ENCODE assay signal across 8 cellular contexts in the genomic region with DNA sequence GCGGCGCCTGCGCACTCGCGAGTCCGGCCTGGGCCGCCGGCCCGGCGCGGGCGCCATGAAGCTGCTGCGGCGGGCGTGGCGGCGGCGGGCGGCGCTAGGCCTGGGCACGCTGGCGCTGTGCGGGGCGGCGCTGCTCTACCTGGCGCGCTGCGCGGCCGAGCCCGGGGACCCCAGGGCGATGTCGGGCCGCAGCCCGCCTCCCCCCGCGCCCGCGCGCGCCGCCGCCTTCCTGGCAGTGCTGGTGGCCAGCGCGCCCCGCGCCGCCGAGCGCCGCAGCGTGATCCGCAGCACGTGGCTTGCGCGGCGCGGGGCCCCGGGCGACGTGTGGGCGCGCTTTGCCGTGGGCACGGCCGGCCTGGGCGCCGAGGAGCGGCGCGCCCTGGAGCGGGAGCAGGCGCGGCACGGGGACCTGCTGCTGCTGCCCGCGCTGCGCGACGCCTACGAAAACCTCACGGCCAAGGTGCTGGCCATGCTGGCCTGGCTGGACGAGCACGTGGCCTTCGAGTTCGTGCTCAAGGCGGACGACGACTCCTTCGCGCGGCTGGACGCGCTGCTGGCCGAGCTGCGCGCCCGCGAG. TPM values are rescaled to one million over a fixed set of nuclear protein-coding genes. Genes with fewer than 3 reads are reported as not detected.
DNase-seq lines count a peak whose midpoint lies in the region; ATAC-seq, FAIRE-seq and TF ChIP-seq lines count a peak whose summit lies in the region.

B3GALT6 (plus strand) TSS at position 14 of the 577 bp plus-strand sequence; CDS start at position 56, 42 bp downstream.

- DNase-seq in CD4-positive, alpha-beta T cell: no peak
- DNase-seq in astrocyte (ENCODE audit: low read depth) (no peak), left lung (no peak), testis (no peak), ecto neural progenitor cell (ENCODE audit: low spot score) (no peak), putamen (ENCODE audit: low spot score) (no peak)

- peak within 1 kb of the TSS; percentile 96 for H3K4me2 ChIP-seq in astrocyte (ENCODE audit: low read length)

- WGBS in testis, 2 donors: 26% methylated on average over 24 of the region's 99 CpGs; no CpG with 5 or more reads in 1 of the 2 donors

- CTCF ChIA-PET in CD4-positive, alpha-beta T cell (lab: Charles Lee): interaction anchor here (2.3 kb wide), 1 partner anchor 110 kb away, joined by 8 read pairs; no protein-coding TSS in a partner anchor

- peaks cover 47% of the 10 kb centered on the region for H4K20me1 ChIP-seq in astrocyte (ENCODE audit: insufficient read depth, low read length)

- peak within 1 kb of the TSS; percentile 87 for H3K27ac ChIP-seq in CD4-positive, alpha-beta T cell (ENCODE audit: low read depth, low read length)
- peak within 1 kb of the TSS; percentile 88 for H3K27ac ChIP-seq in astrocyte (ENCODE audit: low read depth, low read length)
- peak within 1 kb of the TSS; percentile 88 for H3K27ac ChIP-seq in left lung
- peak within 1 kb of the TSS; percentile 81 to 92 for H3K27ac ChIP-seq in testis

- H3K79me2 ChIP-seq in astrocyte (ENCODE audit: insufficient read depth, low read length): peaks cover 71% of the 10 kb centered on the region

- H2AFZ ChIP-seq in astrocyte (ENCODE audit: low read depth, low read length): peak within 1 kb of the TSS; percentile 63

- FAIRE-seq in astrocyte (lab: Jason Lieb, UNC): no peak

- peak within 1 kb of the TSS; percentile 96 for H3K4me3 Mint-ChIP-seq in CD4-positive, alpha-beta T cell
- peak within 1 kb of the TSS; percentile 95 for H3K4me3 Mint-ChIP-seq in astrocyte (ENCODE audit: unreplicated experiment)

- TF ChIP-seq CTCF in CD4-positive, alpha-beta T cell (IDR thresholded peaks at IDR 0.05): no peak
- no peak for TF ChIP-seq CTCF in astrocyte (IDR thresholded peaks at IDR 0.05; ENCODE audit: insufficient read depth, low read depth, low read length)
- no peak for TF ChIP-seq CTCF in left lung (IDR thresholded peaks at IDR 0.05)
- no peak for TF ChIP-seq CTCF in testis (IDR thresholded peaks at IDR 0.05)

- H3K4me3 ChIP-seq in astrocyte (ENCODE audit: insufficient read depth, low read depth, low read length) (peak within 1 kb of the TSS; percentile 84), left lung (peak within 1 kb of the TSS; percentile 80 to 97), testis (peak within 1 kb of the TSS; percentile 98)

- H3K4me1 ChIP-seq in astrocyte (ENCODE audit: insufficient read depth, low read length): peaks cover 14% of the 10 kb centered on the region
- H3K4me1 ChIP-seq in left lung: peaks cover 5 to 38% of the 10 kb centered on the region in 2 donors
- peaks cover 18% of the 10 kb centered on the region for H3K4me1 ChIP-seq in testis

- ATAC-seq in CD4-positive, alpha-beta T cell (ENCODE audit: poor library complexity): no peak
- ATAC-seq in HG02840 (IDR thresholded peaks at IDR 0.05; ENCODE audit: low FRiP score, unreplicated experiment): peak; percentile 1
- ATAC-seq in left lung: no peak
- no peak for ATAC-seq in GM21529 (IDR thresholded peaks at IDR 0.05; ENCODE audit: unreplicated experiment)

- POLR2A ChIA-PET in CD4-positive, alpha-beta T cell (lab: Charles Lee): interaction anchor here (0.6 to 2.5 kb wide), 3 partner anchors 25 to 266 kb away, joined by 3 to 9 read pairs (median 7); partner anchors contain the start of genes PLEKHN1 and TTLL10

- H3K27ac Mint-ChIP-seq in CD4-positive, alpha-beta T cell: peak within 1 kb of the TSS; percentile 90
- H3K27ac Mint-ChIP-seq in astrocyte (ENCODE audit: unreplicated experiment): peak within 1 kb of the TSS; percentile 91

- H3K9ac ChIP-seq in astrocyte (ENCODE audit: low read length): peak within 1 kb of the TSS; percentile 95

- H3K9me3 Mint-ChIP-seq in CD4-positive, alpha-beta T cell: no peaks in the 10 kb centered on the region
- H3K9me3 Mint-ChIP-seq in astrocyte (ENCODE audit: unreplicated experiment): peaks cover 2% of the 10 kb centered on the region

- peaks cover 35% of the 10 kb centered on the region for H3K36me3 Mint-ChIP-seq in CD4-positive, alpha-beta T cell (ENCODE audit: low read depth)
- H3K36me3 Mint-ChIP-seq in astrocyte (ENCODE audit: low read depth, unreplicated experiment): peaks cover 8% of the 10 kb centered on the region

- H3K4me1 Mint-ChIP-seq in CD4-positive, alpha-beta T cell (ENCODE audit: low read depth): peaks cover 23% of the 10 kb centered on the region
- peaks cover 13% of the 10 kb centered on the region for H3K4me1 Mint-ChIP-seq in astrocyte (ENCODE audit: low read depth, unreplicated experiment)

- intact Hi-C loops in CD4-positive, alpha-beta T cell (cut with DNase I, micrococcal nuclease): loop anchor here in 1 of 2 experiments (1.0 kb wide), 2 partner anchors 116 to 175 kb away; partner anchors contain the start of genes C1orf159 and MRPL20
- intact Hi-C loops in left lung (cut with DNase I) (no loop called here), testis (cut with DNase I; ENCODE audit: low total_unique reads) (no loop called here)

- H3K36me3 ChIP-seq in astrocyte (ENCODE audit: insufficient read depth, low read length) (no peaks in the 10 kb centered on the region), left lung (peaks cover 0 to 28% of the 10 kb centered on the region in 2 donors), testis (ENCODE audit: low read depth, missing control alignments) (no peaks in the 10 kb centered on the region)

- no peaks in the 10 kb centered on the region for H3K9me3 ChIP-seq in CD4-positive, alpha-beta T cell (ENCODE audit: control insufficient read depth, low read length)
- H3K9me3 ChIP-seq in astrocyte (ENCODE audit: insufficient read depth, low read depth, low read length) (peaks cover 9% of the 10 kb centered on the region), left lung (no peaks in the 10 kb centered on the region), testis (no peaks in the 10 kb centered on the region)

- no peaks in the 10 kb centered on the region for H3K27me3 ChIP-seq in CD4-positive, alpha-beta T cell (ENCODE audit: control insufficient read depth, insufficient read depth, low read length)
- H3K27me3 ChIP-seq in astrocyte (ENCODE audit: insufficient read depth, low read length): no peaks in the 10 kb centered on the region
- peaks cover 2 to 12% of the 10 kb centered on the region in 2 donors for H3K27me3 ChIP-seq in left lung
- H3K27me3 ChIP-seq in testis: no peaks in the 10 kb centered on the region

- H3K27me3 Mint-ChIP-seq in CD4-positive, alpha-beta T cell: no peaks in the 10 kb centered on the region
- H3K27me3 Mint-ChIP-seq in astrocyte (ENCODE audit: low read depth, unreplicated experiment): no peaks in the 10 kb centered on the region

- no peak for TF ChIP-seq POLR2A in testis (IDR thresholded peaks at IDR 0.05)

RNA-seq across cellular contexts. Expression of gene B3GALT6, which starts in this region (rescaled TPM):
- total RNA-seq in CD4-positive, alpha-beta T cell: 1 to 10 TPM; 4.9 to 5.1 TPM
- total RNA-seq in astrocyte (22.4 and 27.5 TPM in 2 replicates), left lung (10 to 100 TPM; 12.6 to 25.2 TPM), testis (10 to 100 TPM; 26.1 to 37.3 TPM)
- 8.5 TPM for polyA plus RNA-seq in testis (ENCODE audit: insufficient read depth, low read depth, low replicate concordance)
